18 cellular contexts compared by ENCODE assay signal in genomic region chr1:30334767-30335166, GRCh38.
"Had no signal": no experiment of that assay in that cellular context is flagged by ENCODE, and none has a peak within 500 bp of the region (broad histone marks: within the 10 kb centered on the region; RNA-seq: fewer than 3 reads in every experiment).

No MANE protein-coding gene starts in this region.

- ATAC-seq: left lobe of liver; naive thymus-derived CD8-positive, alpha-beta T cell; stimulated activated naive B cell treated with anti-CD40 and anti-IgM and Interleukin-4, amounts not matched to agents 10 μg/mL and 1 μg/mL and 100 μg/mL, for 72 hours had no signal

- H3K4me1 ChIP-seq: spleen, suprapubic skin, transverse colon had no signal

- DNase-seq: cerebellar nuclear complex; dorsolateral prefrontal cortex; effector CD4-positive, alpha-beta T cell; kidney; midbrain; nephron progenitor cell; occipital lobe; ovary; retina; spleen; stimulated activated naive B cell treated with anti-CD40 and anti-IgM and Interleukin-4, amounts not matched to agents 10 μg/mL and 1 μg/mL and 100 μg/mL, for 72 hours; transverse colon had no signal

- H3K9me3 ChIP-seq: ovary, spleen, suprapubic skin, transverse colon had no signal

- FAIRE-seq: colon, frontal cortex, kidney had no signal

- H3K27ac ChIP-seq: dorsolateral prefrontal cortex, ovary, skin epidermis, spleen, suprapubic skin, transverse colon had no signal

- H3K4me3 ChIP-seq: dorsolateral prefrontal cortex, ovary, skin epidermis, spleen, suprapubic skin, transverse colon had no signal

- H3K27me3 ChIP-seq: ovary, transverse colon had no signal

- H3K36me3 ChIP-seq: ovary, spleen, suprapubic skin, transverse colon had no signal
